ENCODE assay signal across 9 cellular contexts in genomic region chr1:231628207-231628876, GRCh38. TPM values are rescaled to one million over a fixed set of nuclear protein-coding genes. Genes with fewer than 3 reads are reported as not detected.
DNase-seq lines count a peak whose midpoint lies in the region; ATAC-seq and TF ChIP-seq lines count a peak whose summit lies in the region.
"Had no signal": no experiment of that assay in that cellular context is flagged by ENCODE, and none has a peak within 500 bp of the region (broad histone marks: within the 10 kb centered on the region; RNA-seq: fewer than 3 reads in every experiment).

No MANE protein-coding gene starts in this region.

- peaks cover 0 to 6% (median 0%) of the 10 kb centered on the region in 5 experiments for H3K9me3 Mint-ChIP-seq in brain

- H3K9ac ChIP-seq in DND-41 (ENCODE audit: low read depth, low read length): no peak overlapping the region

- H3K4me1 Mint-ChIP-seq in brain: peaks cover 31% of the 10 kb centered on the region

- H3K4me2 ChIP-seq in DND-41 (ENCODE audit: insufficient read depth, low read length): peak overlapping the region; percentile 98; the same call in 1 of the 2 replicates

- TF ChIP-seq CTCF in DND-41 (IDR thresholded peaks at IDR 0.05; ENCODE audit: borderline replicate concordance, extremely low read depth, low read length, poor library complexity, severe bottlenecking) (no peak), RWPE2 (IDR thresholded peaks at IDR 0.05; ENCODE audit: poor library complexity, severe bottlenecking) (no peak), brain (conservative IDR thresholded peaks at IDR 0.05) (no peak)

- H3K27ac ChIP-seq in DND-41 (ENCODE audit: low read length) (no peak overlapping the region), RWPE2 (ENCODE audit: poor library complexity, severe bottlenecking) (no peak overlapping the region)

- H3K27me3 ChIP-seq in DND-41 (ENCODE audit: insufficient read depth, low read length, poor library complexity) (no peaks in the 10 kb centered on the region), RWPE2 (ENCODE audit: insufficient read depth, poor library complexity, severe bottlenecking) (no peaks in the 10 kb centered on the region)
- H3K27me3 ChIP-seq: ovary had no signal

- peak overlapping the region in 4 of 5 experiments; percentile 88 to 93 (median 92) for H3K4me3 Mint-ChIP-seq in brain

- H2AFZ ChIP-seq in DND-41 (ENCODE audit: low read depth, low read length): no peak overlapping the region

- H3K27ac Mint-ChIP-seq in brain: peak overlapping the region in 1 of 5 experiments; percentile 36

- no peaks in the 10 kb centered on the region for H3K36me3 Mint-ChIP-seq in brain

- H3K36me3 ChIP-seq in DND-41 (ENCODE audit: insufficient read depth, low read length) (no peaks in the 10 kb centered on the region), RWPE2 (ENCODE audit: low read depth) (no peaks in the 10 kb centered on the region)
- H3K36me3 ChIP-seq: ovary had no signal

- DNase-seq in DND-41 (no peak), RWPE2 (ENCODE audit: low spot score) (no peak), NCI-H1694 treated with DMSO at 0.1 percent for 48 hours (lab: John Stamatoyannopoulos, UW) (no peak)
- DNase-seq in stimulated activated CD4-positive, alpha-beta T cell treated with anti-CD3 and anti-CD28 coated beads, Interleukin-12 subunit alpha, Interleukin-12 subunit beta, amount 100 ng/mL, for 48 hours (ENCODE audit: low read depth in 2 of 3, low spot score in 1 of 3): peak; percentile 34 to 56 (median 37)

- no peaks in the 10 kb centered on the region for H4K20me1 ChIP-seq in DND-41 (ENCODE audit: insufficient read depth, low read length)

- H3K4me3 ChIP-seq in DND-41 (ENCODE audit: low read depth in 1 of 2, low read length in 2 of 2) (no peak overlapping the region), RWPE2 (ENCODE audit: severe bottlenecking) (no peak overlapping the region)
- H3K4me3 ChIP-seq: ovary had no signal

- H3K4me1 ChIP-seq in DND-41 (ENCODE audit: insufficient read depth, low read length) (peaks cover 23% of the 10 kb centered on the region), RWPE2 (ENCODE audit: insufficient read depth, poor library complexity, severe bottlenecking) (peaks cover 14% of the 10 kb centered on the region)

- H3K9me3 ChIP-seq in DND-41 (ENCODE audit: insufficient read depth, low read length, severe bottlenecking): no peaks in the 10 kb centered on the region
- H3K9me3 ChIP-seq in RWPE2 (ENCODE audit: severe bottlenecking): no peaks in the 10 kb centered on the region
- H3K9me3 ChIP-seq: ovary had no signal

- 0 out of 2 replicates have a peak, but pooled peaks cover 4% of the 10 kb centered on the region for H3K79me2 ChIP-seq in DND-41 (ENCODE audit: insufficient read depth, low read length)

- ATAC-seq in DND-41 (ENCODE audit: insufficient read depth, low read depth): no peak
- ATAC-seq in RWPE2 (ENCODE audit: low read depth): peak; percentile 72
- ATAC-seq in GM18909 (IDR thresholded peaks at IDR 0.05; ENCODE audit: poor library complexity, unreplicated experiment): no peak
- no peak for ATAC-seq in HG02678 (IDR thresholded peaks at IDR 0.05; ENCODE audit: unreplicated experiment)
- no peak for ATAC-seq in HG03196 (IDR thresholded peaks at IDR 0.05; ENCODE audit: unreplicated experiment)

- H3K27me3 Mint-ChIP-seq in brain: peaks cover 3% of the 10 kb centered on the region

RNA-seq across cellular contexts. Expression of gene DISC1, which starts 1.8 kb away (rescaled TPM):
- 3.3 TPM for polyA plus RNA-seq in brain (ENCODE audit: insufficient read depth, low read depth, low replicate concordance)

Comparison
In these comparisons a context has a peak if more than half of its experiments do, and no peak if none do; other contexts are left out.
1. DNase-seq: peak in stimulated activated CD4-positive, alpha-beta T cell treated with anti-CD3 and anti-CD28 coated beads, Interleukin-12 subunit alpha, Interleukin-12 subunit beta, amount 100 ng/mL, for 48 hours (3 of 3); none in DND-41 (single experiment), RWPE2 (single experiment) and NCI-H1694 treated with DMSO at 0.1 percent for 48 hours (single experiment).